21 cellular contexts compared by ENCODE assay signal in the genomic region with DNA sequence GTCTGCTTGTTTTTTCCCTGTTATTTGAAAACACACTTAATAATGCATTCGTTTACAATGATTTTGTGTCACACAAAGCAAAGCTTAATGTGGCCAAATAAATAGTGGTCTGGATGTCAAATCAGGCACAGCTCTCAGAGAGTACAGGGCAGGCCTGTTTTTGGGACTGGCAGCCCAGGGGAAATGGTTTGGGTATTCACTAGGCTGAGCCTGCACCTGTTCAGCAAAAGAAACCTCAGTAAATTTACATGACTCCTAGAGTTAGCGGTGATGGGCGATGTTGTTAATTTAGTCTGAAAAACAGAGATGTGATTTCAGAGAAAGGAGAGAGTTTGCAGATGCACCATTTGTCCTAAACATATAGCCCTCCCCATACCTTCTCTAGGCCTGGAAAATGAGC.
"Had no signal": no experiment of that assay in that cellular context is flagged by ENCODE, and none has a peak within 500 bp of the region (broad histone marks: within the 10 kb centered on the region; RNA-seq: fewer than 3 reads in every experiment).

No MANE protein-coding gene starts in this region.

- DNase-seq: activated CD4-positive, alpha-beta T cell treated with anti-CD3 and anti-CD28 coated beads, Interleukin-2, amount 50 U/mL, for 1 hour; activated CD4-positive, CD25-positive, alpha-beta regulatory T cell treated with anti-CD3 and anti-CD28 coated beads, Interleukin-2, amount 50 U/mL, for 72 hours; activated CD8-positive, alpha-beta memory T cell treated with anti-CD3 and anti-CD28 coated beads, Interleukin-2, amount 50 U/mL, for 48 hours; activated effector memory CD4-positive, alpha-beta T cell treated with Interleukin-2 at 50 U/mL for 16 hours; activated T-cell treated with anti-CD3 and anti-CD28 coated beads, Interleukin-2, amount 50 U/mL, for 48 hours; erythroblast; foreskin melanocyte; glutamatergic neuron; hippocampal formation; left colon; lower lobe of right lung; natural killer cell; right lobe of liver; stimulated activated CD4-positive, alpha-beta T cell treated with anti-CD3 and anti-CD28 coated beads, Interleukin-4, amount 100 ng/mL, for 24 hours; testis; upper lobe of left lung had no signal

- H3K27ac Mint-ChIP-seq: activated naive CD4-positive, alpha-beta T cell treated with anti-CD3 and anti-CD28 coated beads, Interleukin-2, amount 50 U/mL, for 24 hours; natural killer cell; stimulated activated effector memory CD8-positive, alpha-beta T cell treated with anti-CD3 and anti-CD28 coated beads, Interleukin-12 subunit alpha, Interleukin-12 subunit beta, amount 100 ng/mL, for 72 hours had no signal

- H3K4me1 Mint-ChIP-seq: activated naive CD4-positive, alpha-beta T cell treated with anti-CD3 and anti-CD28 coated beads, Interleukin-2, amount 50 U/mL, for 24 hours; natural killer cell; stimulated activated effector memory CD8-positive, alpha-beta T cell treated with anti-CD3 and anti-CD28 coated beads, Interleukin-12 subunit alpha, Interleukin-12 subunit beta, amount 100 ng/mL, for 72 hours had no signal

- H3K27ac ChIP-seq: ascending aorta, coronary artery, lower lobe of right lung, parathyroid adenoma, right lobe of liver, testis, upper lobe of left lung had no signal

- H3K9me3 Mint-ChIP-seq: activated naive CD4-positive, alpha-beta T cell treated with anti-CD3 and anti-CD28 coated beads, Interleukin-2, amount 50 U/mL, for 24 hours; natural killer cell; stimulated activated effector memory CD8-positive, alpha-beta T cell treated with anti-CD3 and anti-CD28 coated beads, Interleukin-12 subunit alpha, Interleukin-12 subunit beta, amount 100 ng/mL, for 72 hours had no signal

- H3K36me3 Mint-ChIP-seq: activated naive CD4-positive, alpha-beta T cell treated with anti-CD3 and anti-CD28 coated beads, Interleukin-2, amount 50 U/mL, for 24 hours; natural killer cell; stimulated activated effector memory CD8-positive, alpha-beta T cell treated with anti-CD3 and anti-CD28 coated beads, Interleukin-12 subunit alpha, Interleukin-12 subunit beta, amount 100 ng/mL, for 72 hours had no signal

- H3K4me3 ChIP-seq: ascending aorta, coronary artery, lower lobe of right lung, right lobe of liver, testis, upper lobe of left lung had no signal

- H3K36me3 ChIP-seq: ascending aorta, lower lobe of right lung, right lobe of liver, upper lobe of left lung had no signal

- H3K4me3 Mint-ChIP-seq: activated naive CD4-positive, alpha-beta T cell treated with anti-CD3 and anti-CD28 coated beads, Interleukin-2, amount 50 U/mL, for 24 hours; natural killer cell; stimulated activated effector memory CD8-positive, alpha-beta T cell treated with anti-CD3 and anti-CD28 coated beads, Interleukin-12 subunit alpha, Interleukin-12 subunit beta, amount 100 ng/mL, for 72 hours had no signal

- H3K27me3 ChIP-seq: ascending aorta, right lobe of liver, testis, upper lobe of left lung had no signal

- ATAC-seq: left colon, natural killer cell had no signal

- H3K9me3 ChIP-seq: ascending aorta, lower lobe of right lung, right lobe of liver, testis, upper lobe of left lung had no signal
